In the genomic region with DNA sequence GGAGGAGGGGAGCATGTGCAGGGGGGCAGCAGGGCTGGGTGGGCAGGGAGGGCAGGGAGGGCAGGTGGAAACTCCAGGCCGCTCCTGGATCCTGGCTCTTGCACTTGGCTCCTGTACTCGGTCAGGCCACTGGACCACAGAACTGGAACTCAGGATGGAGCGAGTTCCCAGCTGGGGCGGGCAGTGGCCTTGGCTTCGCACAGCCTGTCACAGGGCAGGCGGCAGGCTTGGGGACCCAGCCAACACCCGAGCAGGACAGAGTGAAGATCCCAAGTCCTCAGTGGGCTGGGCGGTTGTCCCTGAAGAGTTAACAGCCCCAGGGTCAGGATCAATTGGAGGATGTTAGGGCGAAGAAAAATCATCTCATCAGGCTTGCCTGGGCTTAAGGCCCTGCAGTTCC, we compare ENCODE assay signal across 11 cellular contexts. TPM values are rescaled to one million over a fixed set of nuclear protein-coding genes. Genes with fewer than 3 reads are reported as not detected.
DNase-seq lines count a peak whose midpoint lies in the region; FAIRE-seq and TF ChIP-seq lines count a peak whose summit lies in the region.
"Had no signal": no experiment of that assay in that cellular context is flagged by ENCODE, and none has a peak within 500 bp of the region (broad histone marks: within the 10 kb centered on the region; RNA-seq: fewer than 3 reads in every experiment).

No MANE protein-coding gene starts in this region.

- TF ChIP-seq POLR2A in transverse colon (IDR thresholded peaks at IDR 0.05) (no peak), GM12892 (IDR thresholded peaks at IDR 0.05; ENCODE audit: low read depth, low read length) (no peak)

- no peak overlapping the region for H4K91ac ChIP-seq in neuronal stem cell (ENCODE audit: low read depth, low read length, poor library complexity)

- peak overlapping the region; percentile 60 for H3K4me3 Mint-ChIP-seq in glutamatergic neuron (ENCODE audit: unreplicated experiment)
- H3K4me3 Mint-ChIP-seq: central memory CD8-positive, alpha-beta T cell; stimulated activated effector memory CD8-positive, alpha-beta T cell treated with anti-CD3 and anti-CD28 coated beads, Interleukin-12 subunit alpha, Interleukin-12 subunit beta, amount 100 ng/mL, for 72 hours had no signal

- peak overlapping the region; percentile 60 for H2AK5ac ChIP-seq in neuronal stem cell (ENCODE audit: low read depth, low read length)

- H3K36me3 ChIP-seq in neuronal stem cell (replicated peaks in 1 of 2; ENCODE audit: control insufficient read depth in 2 of 2, insufficient read depth in 2 of 2, low read length in 2 of 2) (peaks cover 1 to 25% of the 10 kb centered on the region in 2 donors), transverse colon (no peaks in the 10 kb centered on the region)

- H3K14ac ChIP-seq in neuronal stem cell (ENCODE audit: low read length), result no peak overlapping the region

- H3K4me1 Mint-ChIP-seq in glutamatergic neuron (ENCODE audit: low read depth, unreplicated experiment), result peaks cover 65% of the 10 kb centered on the region
- H3K4me1 Mint-ChIP-seq: central memory CD8-positive, alpha-beta T cell; stimulated activated effector memory CD8-positive, alpha-beta T cell treated with anti-CD3 and anti-CD28 coated beads, Interleukin-12 subunit alpha, Interleukin-12 subunit beta, amount 100 ng/mL, for 72 hours had no signal

- H3K18ac ChIP-seq in neuronal stem cell (ENCODE audit: low read length), result peak overlapping the region; percentile 83

- no peak for DNase-seq in glutamatergic neuron
- no peak for DNase-seq in neuronal stem cell (ENCODE audit: low spot score)
- no peak for DNase-seq in transverse colon
- no peak for DNase-seq in GM12892 (ENCODE audit: insufficient read length)
- no peak for DNase-seq in NCI-H1048 (lab: John Stamatoyannopoulos, UW)
- DNase-seq in superior temporal gyrus (ENCODE audit: extremely low spot score), result no peak
- DNase-seq: GF-D8 had no signal

- H3K27me3 ChIP-seq in neuronal stem cell (ENCODE audit: control insufficient read depth in 3 of 3, insufficient read depth in 3 of 3, low read depth in 1 of 3, low read length in 3 of 3), result no peaks in the 10 kb centered on the region
- H3K27me3 ChIP-seq in transverse colon, result peaks cover 8% of the 10 kb centered on the region

- H3K4me1 ChIP-seq in neuronal stem cell (ENCODE audit: control insufficient read depth in 2 of 2, insufficient read depth in 1 of 2, low read depth in 1 of 2, low read length in 2 of 2) (peaks cover 53 to 58% of the 10 kb centered on the region in 2 donors), transverse colon (peaks cover 19 to 55% (median 31%) of the 10 kb centered on the region in 4 donors)

- H3K9me3 ChIP-seq in neuronal stem cell (replicated peaks in 1 of 2; ENCODE audit: control insufficient read depth in 2 of 2, insufficient read depth in 1 of 2, low read depth in 1 of 2, low read length in 2 of 2) (peaks cover 0 to 2% of the 10 kb centered on the region in 2 donors), transverse colon (no peaks in the 10 kb centered on the region)

- in situ Hi-C loops in transverse colon (cut with MboI; ENCODE audit: low pct_ligation_motif_present in 1 of 4, low pct_unique_long_range_greater_than_20kb in 1 of 4, low sequenced_read_pairs in 3 of 4), result no loop called here

- H3K4me3 ChIP-seq in neuronal stem cell (ENCODE audit: low read length in 2 of 2) (no peak overlapping the region), transverse colon (no peak overlapping the region)

- H3K36me3 Mint-ChIP-seq in glutamatergic neuron (ENCODE audit: unreplicated experiment), result peaks cover 6% of the 10 kb centered on the region
- H3K36me3 Mint-ChIP-seq: stimulated activated effector memory CD8-positive, alpha-beta T cell treated with anti-CD3 and anti-CD28 coated beads, Interleukin-12 subunit alpha, Interleukin-12 subunit beta, amount 100 ng/mL, for 72 hours had no signal

- peaks cover 25% of the 10 kb centered on the region for H3K79me1 ChIP-seq in neuronal stem cell (ENCODE audit: low read depth, low read length)

- FAIRE-seq in GM12892 (lab: Jason Lieb, UNC), result no peak

- 41 to 60% (median 58%) methylated on average over 9 of the region's 9 CpGs for WGBS in adipose tissue, 3 donors
- no CpG with 5 or more reads among the region's 9 CpGs for WGBS in neuronal stem cell (ENCODE audit: extremely low coverage in 2 of 2, insufficient read length in 2 of 2, insufficient replicate concordance in 1 of 2), 2 donors
- 75% methylated on average over 9 of the region's 9 CpGs; no CpG with 5 or more reads in 1 of the 2 donors for WGBS in transverse colon (ENCODE audit: low coverage in 1 of 2), 2 donors

- H3K27ac ChIP-seq in adipose tissue (ENCODE audit: low read depth, low read length) (peak overlapping the region; percentile 68), neuronal stem cell (replicated peaks; ENCODE audit: low read length) (no peak overlapping the region), transverse colon (peak overlapping the region; percentile 59 to 81 (median 75))

- H3K4ac ChIP-seq in neuronal stem cell (ENCODE audit: low read length), result no peak overlapping the region

- H2BK5ac ChIP-seq in neuronal stem cell (ENCODE audit: low read length), result no peak overlapping the region

- peaks cover 14% of the 10 kb centered on the region for H3K27me3 Mint-ChIP-seq in glutamatergic neuron (ENCODE audit: unreplicated experiment)

- H2BK120ac ChIP-seq in neuronal stem cell (ENCODE audit: low read depth, low read length), result no peak overlapping the region

- H3K27ac Mint-ChIP-seq in glutamatergic neuron (ENCODE audit: unreplicated experiment), result peak overlapping the region; percentile 84
- H3K27ac Mint-ChIP-seq: stimulated activated effector memory CD8-positive, alpha-beta T cell treated with anti-CD3 and anti-CD28 coated beads, Interleukin-12 subunit alpha, Interleukin-12 subunit beta, amount 100 ng/mL, for 72 hours had no signal

- no peak for TF ChIP-seq EP300 in transverse colon (IDR thresholded peaks at IDR 0.05; ENCODE audit: low read depth)

- H2BK15ac ChIP-seq in neuronal stem cell (ENCODE audit: low read length), result no peak overlapping the region

- H2BK12ac ChIP-seq in neuronal stem cell (ENCODE audit: low read length), result no peak overlapping the region

- no peak for TF ChIP-seq CTCF in glutamatergic neuron (IDR thresholded peaks at IDR 0.05; ENCODE audit: partially characterized antibody, unreplicated experiment)
- no peak for TF ChIP-seq CTCF in transverse colon (IDR thresholded peaks at IDR 0.05)

- no peak overlapping the region for H4K8ac ChIP-seq in neuronal stem cell (ENCODE audit: low read depth, low read length)

- H3K9me3 Mint-ChIP-seq in glutamatergic neuron (ENCODE audit: unreplicated experiment), result peaks cover 35% of the 10 kb centered on the region
- H3K9me3 Mint-ChIP-seq: central memory CD8-positive, alpha-beta T cell; stimulated activated effector memory CD8-positive, alpha-beta T cell treated with anti-CD3 and anti-CD28 coated beads, Interleukin-12 subunit alpha, Interleukin-12 subunit beta, amount 100 ng/mL, for 72 hours had no signal

- intact Hi-C loops in transverse colon (cut with DNase I; ENCODE audit: low total_unique reads), result no loop called here

- no peak overlapping the region for H3K23ac ChIP-seq in neuronal stem cell (ENCODE audit: low read depth, low read length, poor library complexity)

- no peak overlapping the region for H3K4me2 ChIP-seq in neuronal stem cell (ENCODE audit: insufficient read depth, low read length, poor library complexity, severe bottlenecking)

- H2AFZ ChIP-seq in neuronal stem cell (ENCODE audit: low read length), result no peak overlapping the region

- no peak overlapping the region for H3K9ac ChIP-seq in neuronal stem cell (ENCODE audit: low read depth, low read length, poor library complexity)

RNA-seq across cellular contexts. Expression of a gene that starts 22.1 kb away (rescaled TPM):
- 10 to 100 TPM in 1 of 3 donors, 1 to 10 TPM in 2; 1.9 to 15.4 (median 8.7) TPM for polyA plus RNA-seq in adipose tissue
- 149 TPM for total RNA-seq in glutamatergic neuron (ENCODE audit: unreplicated experiment)
- 27.7 TPM for polyA plus RNA-seq in neuronal stem cell (2013, experiment 1 of 2)
- polyA plus RNA-seq in neuronal stem cell (2013, experiment 2 of 2), result 27.1 TPM
- total RNA-seq in transverse colon, result 10 to 100 TPM in 1 of 4 donors, 1 to 10 TPM in 3; 4.9 to 13.1 (median 7.2) TPM
- not detected for polyA plus RNA-seq in GM12892 (2012; ENCODE audit: missing spikeins)
- total RNA-seq: T-helper 1 cell treated with Interleukin-12 subunit alpha and Interleukin-12 subunit beta and Interleukin-4 antibody, amounts not matched to agents 30 ng/mL and 1 ng/mL, for 36 hours had no signal

Comparison
In these comparisons a context has a peak if more than half of its experiments do, and no peak if none do; other contexts are left out.
1. RNA of a gene that starts 22.1 kb away (total RNA-seq): 149 TPM in glutamatergic neuron (single experiment); 4.9 to 13.1 TPM in transverse colon; every median in the first group is over 10 times any median in the second.